ENCODE assay signal across 11 cellular contexts in the genomic region with DNA sequence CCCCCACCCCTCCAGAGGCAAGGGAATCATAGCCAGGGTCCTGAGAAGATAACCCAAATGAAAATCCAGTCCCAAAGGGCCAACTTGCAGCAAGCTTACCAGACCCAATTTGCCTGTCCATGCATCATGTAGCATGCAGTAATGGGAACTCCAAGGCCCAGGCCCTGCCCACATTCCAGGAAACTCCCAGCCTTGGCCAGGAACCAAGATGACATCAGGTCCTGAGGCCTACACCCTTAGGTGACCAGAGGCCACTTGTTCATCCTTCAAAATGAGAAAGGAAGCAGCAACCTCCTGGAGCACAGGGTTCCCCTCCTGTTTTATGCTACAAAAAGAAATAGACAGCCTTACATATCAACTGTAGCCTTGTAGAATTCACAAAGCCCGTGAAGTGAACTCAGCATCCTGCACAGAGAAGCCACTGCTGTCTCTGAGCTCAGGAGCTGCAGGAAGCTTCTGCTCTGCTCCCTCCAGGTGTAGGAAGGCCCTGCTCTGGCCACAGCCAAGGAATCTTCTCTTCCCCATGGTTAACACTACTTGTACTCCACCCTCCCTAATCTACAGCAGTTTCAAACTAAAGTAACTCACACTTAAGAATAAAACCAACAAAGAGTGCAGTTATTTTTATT. TPM values are rescaled to one million over a fixed set of nuclear protein-coding genes. Genes with fewer than 3 reads are reported as not detected.
DNase-seq lines count a peak whose midpoint lies in the region; ATAC-seq and TF ChIP-seq lines count a peak whose summit lies in the region.
"Had no signal": no experiment of that assay in that cellular context is flagged by ENCODE, and none has a peak within 500 bp of the region (broad histone marks: within the 10 kb centered on the region; RNA-seq: fewer than 3 reads in every experiment).

No MANE protein-coding gene starts in this region.

- intact Hi-C loops in Calu3 (cut with micrococcal nuclease; ENCODE audit: unreplicated experiment) (no loop called here), OCI-LY7 (cut with micrococcal nuclease; ENCODE audit: unreplicated experiment) (no loop called here)

- no peaks in the 10 kb centered on the region for H3K36me3 Mint-ChIP-seq in Calu3 (ENCODE audit: insufficient read depth, unreplicated experiment)

- H3K36me3 ChIP-seq in osteoblast (ENCODE audit: insufficient read depth, low read length), result no peaks in the 10 kb centered on the region
- no peaks in the 10 kb centered on the region for H3K36me3 ChIP-seq in OCI-LY7 (ENCODE audit: insufficient read depth, low read length)

- no peaks in the 10 kb centered on the region for H3K79me2 ChIP-seq in osteoblast (ENCODE audit: insufficient read depth, low read length)
- no peaks in the 10 kb centered on the region for H3K79me2 ChIP-seq in OCI-LY7 (ENCODE audit: insufficient read depth, low read depth, low read length)

- H3K9me3 ChIP-seq in osteoblast (ENCODE audit: low read depth, low read length) (no peaks in the 10 kb centered on the region), OCI-LY7 (ENCODE audit: low read length) (no peaks in the 10 kb centered on the region)

- POLR2A ChIA-PET in RWPE1 (lab: Yijun Ruan, JAX; ENCODE audit: low non-redundant PET) (no interaction called here), OCI-LY7 (lab: Charles Lee) (interaction anchor here (0.8 kb wide), 1 partner anchor 13 kb away, joined by 3 read pairs; no protein-coding TSS in a partner anchor)

- H3K4me1 ChIP-seq in osteoblast (ENCODE audit: insufficient read depth, low read length) (peaks cover 4% of the 10 kb centered on the region), OCI-LY7 (ENCODE audit: insufficient read depth, low read length, poor library complexity, severe bottlenecking) (no peaks in the 10 kb centered on the region)

- H4K20me1 ChIP-seq in osteoblast (ENCODE audit: insufficient read depth, low read length) (no peaks in the 10 kb centered on the region), OCI-LY7 (ENCODE audit: insufficient read depth, low read length) (no peaks in the 10 kb centered on the region)

- TF ChIP-seq CTCF in Calu3 (IDR thresholded peaks at IDR 0.05; ENCODE audit: unreplicated experiment) (no peak), RWPE1 (conservative IDR thresholded peaks at IDR 0.05; ENCODE audit: low read depth) (no peak), fibroblast of the aortic adventitia (IDR thresholded peaks at IDR 0.05; ENCODE audit: insufficient read depth, low read length) (no peak), osteoblast (IDR thresholded peaks at IDR 0.05; ENCODE audit: extremely low read depth, low read depth, low read length) (no peak), OCI-LY7 (conservative IDR thresholded peaks at IDR 0.05; ENCODE audit: low read length) (no peak)

- H3K4me2 ChIP-seq in osteoblast (ENCODE audit: insufficient read depth, low read length) (no peak overlapping the region), OCI-LY7 (ENCODE audit: low read length) (no peak overlapping the region)

- DNase-seq in Calu3 (peak; percentile 93), RWPE1 (ENCODE audit: low spot score) (peak; percentile 77), fibroblast of the aortic adventitia (ENCODE audit: low read depth) (peak; percentile 89), osteoblast (ENCODE audit: insufficient read length, low spot score, missing footprints) (peak; percentile 79), D341Med (ENCODE audit: low spot score) (no peak), OCI-LY7 (ENCODE audit: low spot score) (no peak), GM19240 (ENCODE audit: insufficient read length, low spot score) (no peak)
- DNase-seq: DMS79 had no signal

- no peak overlapping the region for H2AFZ ChIP-seq in osteoblast (ENCODE audit: low read length)
- no peak overlapping the region for H2AFZ ChIP-seq in OCI-LY7 (ENCODE audit: low read length)

- CTCF ChIA-PET in Calu3 (lab: Charles Lee) (interaction anchor here (1.3 to 3.2 kb wide), 3 partner anchors 9 to 328 kb away, joined by 5 to 13 read pairs (median 8); no protein-coding TSS in a partner anchor), RWPE1 (lab: Yijun Ruan, JAX) (no interaction called here), OCI-LY7 (lab: Charles Lee; ENCODE audit: unreplicated experiment) (no interaction called here)

- no peak overlapping the region for H3K4me3 Mint-ChIP-seq in Calu3 (ENCODE audit: low read depth, unreplicated experiment)
- H3K4me3 Mint-ChIP-seq: activated naive CD8-positive, alpha-beta T cell; T-helper 1 cell treated with Interleukin-12 subunit alpha and Interleukin-12 subunit beta and Interleukin-4 antibody, amounts not matched to agents 30 μg/mL and 1 μg/mL, for 36 hours had no signal

- no peaks in the 10 kb centered on the region for H3K9me2 ChIP-seq in OCI-LY7 (ENCODE audit: insufficient read depth, low read length)

- BruUV-seq in Calu3 (replicated peaks; lab: Mats Ljungman, UMichigan) (no TSS peak), OCI-LY7 (replicated peaks; lab: Mats Ljungman, UMichigan) (no TSS peak)

- H3K27ac ChIP-seq in RWPE1 (peak overlapping the region; percentile 27), osteoblast (ENCODE audit: low read depth, low read length) (no peak overlapping the region), OCI-LY7 (ENCODE audit: low read depth, low read length, poor library complexity, severe bottlenecking) (no peak overlapping the region)

- H3K27ac Mint-ChIP-seq in Calu3 (ENCODE audit: unreplicated experiment), result peak overlapping the region; percentile 33
- H3K27ac Mint-ChIP-seq: activated naive CD8-positive, alpha-beta T cell; T-helper 1 cell treated with Interleukin-12 subunit alpha and Interleukin-12 subunit beta and Interleukin-4 antibody, amounts not matched to agents 30 μg/mL and 1 μg/mL, for 36 hours had no signal

- peaks cover 3% of the 10 kb centered on the region for H3K9me3 Mint-ChIP-seq in Calu3 (ENCODE audit: low read depth, unreplicated experiment)
- H3K9me3 Mint-ChIP-seq: T-helper 1 cell treated with Interleukin-12 subunit alpha and Interleukin-12 subunit beta and Interleukin-4 antibody, amounts not matched to agents 30 μg/mL and 1 μg/mL, for 36 hours had no signal

- no peak for ATAC-seq in HG02588 (IDR thresholded peaks at IDR 0.05; ENCODE audit: unreplicated experiment)

- H3K27me3 Mint-ChIP-seq in Calu3 (ENCODE audit: unreplicated experiment), result no peaks in the 10 kb centered on the region

- H3K4me3 ChIP-seq in fibroblast of the aortic adventitia (ENCODE audit: low read depth, low read length), result no peak overlapping the region
- H3K4me3 ChIP-seq in osteoblast (ENCODE audit: insufficient read depth, low read length), result no peak overlapping the region
- H3K4me3 ChIP-seq in OCI-LY7 (ENCODE audit: low read depth, low read length, poor library complexity, severe bottlenecking), result no peak overlapping the region

- no peaks in the 10 kb centered on the region for H3K27me3 ChIP-seq in osteoblast (ENCODE audit: insufficient read depth, low read length)

- H3K4me1 Mint-ChIP-seq in Calu3 (ENCODE audit: low read depth, unreplicated experiment), result peaks cover 17% of the 10 kb centered on the region

RNA-seq across cellular contexts. Expression of gene GRB10, which starts 30.3 kb away (rescaled TPM):
- total RNA-seq in Calu3 (2022) (86.2 and 90.6 TPM in 2 replicates), fibroblast of the aortic adventitia (ENCODE audit: low replicate concordance) (20.1 and 39.1 TPM in 2 replicates), osteoblast (62.6 and 69.5 TPM in 2 replicates), OCI-LY7 (2022) (not detected in 2 replicates)
- not detected in 2 replicates for total RNA-seq in OCI-LY7 (2014; rRNA removed; shearing (Covaris generic))

Comparison
In these comparisons a context has a peak if more than half of its experiments do, and no peak if none do; other contexts are left out.
1. DNase-seq: peak in Calu3 (single experiment), RWPE1 (single experiment), fibroblast of the aortic adventitia (single experiment) and osteoblast (single experiment); none in D341Med (single experiment), OCI-LY7 (single experiment) and GM19240 (single experiment).
2. RNA of gene GRB10, which starts 30.3 kb away (total RNA-seq): 86.2 to 90.6 TPM in Calu3, 62.6 to 69.5 TPM in osteoblast and 20.1 to 39.1 TPM in fibroblast of the aortic adventitia; not detected in OCI-LY7; every median in the first group is over 10 times any median in the second.